ENCODE assay signal across 8 cellular contexts in genomic region chr2:105744909-105745853, GRCh38. TPM values are rescaled to one million over a fixed set of nuclear protein-coding genes. Genes with fewer than 3 reads are reported as not detected.
DNase-seq lines count a peak whose midpoint lies in the region; ATAC-seq and TF ChIP-seq lines count a peak whose summit lies in the region.

NCK2 (plus strand) TSS chr2:105744912; CDS start chr2:105855064, 110,152 bp downstream.

- peak within 1 kb of the TSS; percentile 96 for H3K27ac Mint-ChIP-seq in activated B cell treated with CpG ODN at 0.5 μM for 24 hours
- H3K27ac Mint-ChIP-seq in endothelial cell (ENCODE audit: unreplicated experiment): peak within 1 kb of the TSS; percentile 96

- H3K36me3 Mint-ChIP-seq in activated B cell treated with CpG ODN at 0.5 μM for 24 hours (ENCODE audit: low read depth) (peaks cover 35% of the 10 kb centered on the region), endothelial cell (ENCODE audit: low read depth, unreplicated experiment) (peaks cover 14% of the 10 kb centered on the region)

- H3K9ac ChIP-seq in ES-I3 (ENCODE audit: low read depth, low read length): peak within 1 kb of the TSS; percentile 75

- H3K9me3 ChIP-seq in ES-I3 (ENCODE audit: control insufficient read depth, insufficient read depth, low read length): no peaks in the 10 kb centered on the region

- peaks cover 76% of the 10 kb centered on the region for H3K4me1 Mint-ChIP-seq in activated B cell treated with CpG ODN at 0.5 μM for 24 hours
- H3K4me1 Mint-ChIP-seq in endothelial cell (ENCODE audit: unreplicated experiment): peaks cover 73% of the 10 kb centered on the region

- intact Hi-C loops in activated B cell treated with CpG ODN at 0.5 μM for 24 hours (cut with micrococcal nuclease): loop anchor here (5.0 kb wide), 3 partner anchors 352 to 797 kb away; partner anchors contain the start of gene C2orf49

- CTCF ChIA-PET in activated B cell treated with CpG ODN at 0.5 μM for 24 hours (lab: Charles Lee): interaction anchor here (1.0 to 2.2 kb wide), 4 partner anchors 12 to 350 kb away, joined by 4 to 5 read pairs (median 4); no protein-coding TSS in a partner anchor

- DNase-seq in activated B cell treated with CpG ODN at 0.5 μM for 24 hours: peak; percentile 53
- DNase-seq in endothelial cell (ENCODE audit: low spot score): peak; percentile 53
- DNase-seq in midbrain (lab: John Stamatoyannopoulos, UW): peak; percentile 32
- DNase-seq in ureter (ENCODE audit: low spot score): no peak
- no peak for DNase-seq in DMS114 treated with DMSO at 0.1 percent for 48 hours (lab: John Stamatoyannopoulos, UW; ENCODE audit: unreplicated experiment)

- H3K4me1 ChIP-seq in ES-I3 (ENCODE audit: insufficient read depth, low read length): peaks cover 10% of the 10 kb centered on the region

- TF ChIP-seq CTCF in activated B cell treated with CpG ODN at 0.5 μM for 24 hours (IDR thresholded peaks at IDR 0.05): no peak
- TF ChIP-seq CTCF in endothelial cell (IDR thresholded peaks at IDR 0.05; ENCODE audit: unreplicated experiment): no peak

- no peaks in the 10 kb centered on the region for H3K27me3 Mint-ChIP-seq in activated B cell treated with CpG ODN at 0.5 μM for 24 hours
- peaks cover 11% of the 10 kb centered on the region for H3K27me3 Mint-ChIP-seq in endothelial cell (ENCODE audit: unreplicated experiment)

- peaks cover 2% of the 10 kb centered on the region; the same call in 1 of the 2 replicates for H3K36me3 ChIP-seq in ES-I3 (ENCODE audit: insufficient read depth, low read length)

- H3K4me3 Mint-ChIP-seq in activated B cell treated with CpG ODN at 0.5 μM for 24 hours: peak within 1 kb of the TSS; percentile 90
- peak within 1 kb of the TSS; percentile 97 for H3K4me3 Mint-ChIP-seq in endothelial cell (ENCODE audit: unreplicated experiment)

- POLR2A ChIA-PET in activated B cell treated with CpG ODN at 0.5 μM for 24 hours (lab: Charles Lee): interaction anchor here (0.8 to 2.9 kb wide), 22 partner anchors 9 to 360 kb away, joined by 3 to 44 read pairs (median 6); no protein-coding TSS in a partner anchor

- ATAC-seq in GM19468 (IDR thresholded peaks at IDR 0.05; ENCODE audit: extremely low read depth, unreplicated experiment) (peak; percentile 15), HG03565 (IDR thresholded peaks at IDR 0.05; ENCODE audit: unreplicated experiment) (peak; percentile 15), activated B cell treated with CpG ODN at 0.5 μM for 24 hours (ENCODE audit: low read depth) (peak; percentile 29)

- H3K9me3 Mint-ChIP-seq in activated B cell treated with CpG ODN at 0.5 μM for 24 hours (no peaks in the 10 kb centered on the region), endothelial cell (ENCODE audit: unreplicated experiment) (no peaks in the 10 kb centered on the region)

RNA-seq across cellular contexts. Expression of gene NCK2, which starts in this region (rescaled TPM):
- total RNA-seq in activated B cell treated with CpG ODN at 0.5 μM for 24 hours (52.9 and 53.4 TPM in 2 replicates), endothelial cell (ENCODE audit: unreplicated experiment) (93.7 TPM), ureter (40.9 TPM)

Comparison
In these comparisons a context has a peak if more than half of its experiments do, and no peak if none do; other contexts are left out.
1. DNase-seq: peak in activated B cell treated with CpG ODN at 0.5 μM for 24 hours (single experiment), endothelial cell (single experiment) and midbrain (single experiment); none in ureter (single experiment) and DMS114 treated with DMSO at 0.1 percent for 48 hours (single experiment).
2. Peak in every context shown above with its lines, with median percentiles within 50 percentile points of each other: ATAC-seq.